ENCODE assay signal across 8 cellular contexts in the genomic region with DNA sequence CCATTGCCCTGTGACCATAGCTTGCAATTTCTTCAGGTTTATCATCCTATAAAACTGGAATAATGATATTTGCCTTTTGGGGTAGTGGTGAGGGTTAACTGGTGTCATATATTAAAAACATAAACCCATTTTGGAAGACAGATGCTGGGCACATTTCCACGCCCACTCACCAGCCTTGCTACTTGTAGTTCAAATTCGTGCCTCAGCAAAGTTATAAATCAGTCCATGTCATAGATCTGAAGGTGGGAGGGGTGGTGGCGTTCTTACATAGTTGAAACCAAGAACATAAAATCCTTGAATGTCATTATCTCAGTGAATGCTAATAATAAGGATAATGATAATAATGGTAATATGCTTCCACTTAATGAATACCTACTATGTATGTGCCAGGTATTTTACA.
"Had no signal": no experiment of that assay in that cellular context is flagged by ENCODE, and none has a peak within 500 bp of the region (broad histone marks: within the 10 kb centered on the region; RNA-seq: fewer than 3 reads in every experiment).

No MANE protein-coding gene starts in this region.

- H3K27ac ChIP-seq: HL-60 had no signal

- ATAC-seq: GM23338 had no signal

- H3K27ac Mint-ChIP-seq: GM23338 had no signal

- H3K9me3 Mint-ChIP-seq: GM23338, H9 had no signal

- H3K4me3 ChIP-seq: GM23338 had no signal

- DNase-seq: H9, HCEC 1CT, IMR-90, KBM-7 had no signal

- H3K4me3 Mint-ChIP-seq: GM23338, H9 had no signal

- FAIRE-seq: H1, H54 had no signal
